8 cellular contexts compared by ENCODE assay signal in the genomic region with DNA sequence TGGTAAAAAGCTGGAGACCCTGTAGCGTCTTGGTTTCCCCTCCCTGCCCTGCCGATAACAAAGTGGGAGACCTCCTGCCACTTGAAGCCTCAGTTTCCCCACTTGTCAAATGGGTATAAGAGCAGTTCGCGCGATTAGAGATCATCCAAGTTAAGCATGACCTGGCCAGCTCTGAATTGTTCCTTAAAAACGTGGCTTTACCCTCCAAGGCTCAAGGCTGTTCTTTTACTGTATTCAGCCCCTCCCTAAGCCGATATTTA. TPM values are rescaled to one million over a fixed set of nuclear protein-coding genes. Genes with fewer than 3 reads are reported as not detected.
DNase-seq lines count a peak whose midpoint lies in the region; ATAC-seq and TF ChIP-seq lines count a peak whose summit lies in the region.

No MANE protein-coding gene starts in this region.

- H3K27ac Mint-ChIP-seq in CD8-positive, alpha-beta memory T cell, result peak overlapping the region; percentile 85 to 96 (median 94)
- peak overlapping the region in 8 of 9 donors; percentile 89 to 97 (median 94) for H3K27ac Mint-ChIP-seq in naive thymus-derived CD4-positive, alpha-beta T cell

- H2AFZ ChIP-seq in MM.1S (ENCODE audit: low read length), result peak overlapping the region; percentile 71

- CTCF ChIA-PET in CD8-positive, alpha-beta memory T cell (lab: Charles Lee), result interaction anchor here (0.9 to 4.4 kb wide), 7 partner anchors 11 to 68 kb away, joined by 3 to 25 read pairs (median 5); a partner anchor contains a TSS
- CTCF ChIA-PET in naive thymus-derived CD4-positive, alpha-beta T cell (lab: Charles Lee), result interaction anchor here (0.7 to 3.1 kb wide), 5 partner anchors 10 to 960 kb away, joined by 3 to 13 read pairs (median 3); a partner anchor contains a TSS

- no peaks in the 10 kb centered on the region for H3K9me3 ChIP-seq in CD8-positive, alpha-beta memory T cell (ENCODE audit: low read length)
- H3K9me3 ChIP-seq in MM.1S (replicated peaks; ENCODE audit: insufficient read depth, low read length), result no peaks in the 10 kb centered on the region
- H3K9me3 ChIP-seq in naive thymus-derived CD4-positive, alpha-beta T cell (ENCODE audit: control insufficient read depth in 2 of 3, low read length in 3 of 3), result no peaks in the 10 kb centered on the region

- no peak for ATAC-seq in naive thymus-derived CD4-positive, alpha-beta T cell
- no peak for ATAC-seq in HG02571 (IDR thresholded peaks at IDR 0.05; ENCODE audit: unreplicated experiment)
- ATAC-seq in HG02884 (IDR thresholded peaks at IDR 0.05; ENCODE audit: unreplicated experiment), result no peak

- peak overlapping the region; percentile 60 for H3K27ac ChIP-seq in CD8-positive, alpha-beta memory T cell (ENCODE audit: low read depth, low read length)
- peak overlapping the region; percentile 61 for H3K27ac ChIP-seq in MM.1S (ENCODE audit: low read length)
- H3K27ac ChIP-seq in naive thymus-derived CD4-positive, alpha-beta T cell (ENCODE audit: low read depth, low read length), result peak overlapping the region; percentile 85

- H3K4me2 ChIP-seq in MM.1S (ENCODE audit: low read depth, low read length), result peak overlapping the region; percentile 91

- peaks cover 0 to 29% (median 3%) of the 10 kb centered on the region in 3 donors for H3K36me3 Mint-ChIP-seq in CD8-positive, alpha-beta memory T cell
- peaks cover 0 to 16% (median 0%) of the 10 kb centered on the region in 5 donors for H3K36me3 Mint-ChIP-seq in naive thymus-derived CD4-positive, alpha-beta T cell

- TF ChIP-seq CTCF in MM.1S (IDR thresholded peaks at IDR 0.05; ENCODE audit: low read length), result no peak
- TF ChIP-seq CTCF in cardiac fibroblast (IDR thresholded peaks at IDR 0.05; ENCODE audit: low read depth, low read length), result no peak
- TF ChIP-seq CTCF in GM10266 (IDR thresholded peaks at IDR 0.05; ENCODE audit: control insufficient read depth, insufficient read depth, low read depth, missing control alignments), result no peak

- no peaks in the 10 kb centered on the region for H3K27me3 ChIP-seq in CD8-positive, alpha-beta memory T cell (ENCODE audit: insufficient read depth, low read length, poor library complexity, severe bottlenecking)
- H3K27me3 ChIP-seq in MM.1S (replicated peaks; ENCODE audit: insufficient read depth, low read length), result no peaks in the 10 kb centered on the region
- no peaks in the 10 kb centered on the region for H3K27me3 ChIP-seq in naive thymus-derived CD4-positive, alpha-beta T cell (ENCODE audit: control insufficient read depth in 2 of 2, insufficient read depth in 2 of 2, low read length in 2 of 2)

- H3K27me3 Mint-ChIP-seq in CD8-positive, alpha-beta memory T cell, result peaks cover 0 to 4% of the 10 kb centered on the region in 2 donors
- H3K27me3 Mint-ChIP-seq in naive thymus-derived CD4-positive, alpha-beta T cell, result peaks cover 0 to 2% (median 0%) of the 10 kb centered on the region in 5 donors

- no peak for DNase-seq in CD8-positive, alpha-beta memory T cell
- peak; percentile 21 for DNase-seq in MM.1S
- DNase-seq in cardiac fibroblast (ENCODE audit: low read depth in 2 of 2), result peak in 1 of 2 donors; percentile 35
- no peak for DNase-seq in naive thymus-derived CD4-positive, alpha-beta T cell
- DNase-seq in NCI-H2227 (lab: John Stamatoyannopoulos, UW; ENCODE audit: unreplicated experiment), result no peak
- no peak for DNase-seq in GM10266 (ENCODE audit: extremely low spot score)

- H3K79me2 ChIP-seq in MM.1S (ENCODE audit: low read length), result peaks cover 50% of the 10 kb centered on the region

- H3K4me3 ChIP-seq in CD8-positive, alpha-beta memory T cell (ENCODE audit: low read length), result peak overlapping the region; percentile 98
- peak overlapping the region; percentile 84 for H3K4me3 ChIP-seq in MM.1S (ENCODE audit: low read length)
- peak overlapping the region; percentile 69 to 78 for H3K4me3 ChIP-seq in cardiac fibroblast (replicated peaks in 1 of 2; ENCODE audit: low read depth in 2 of 2, low read length in 2 of 2)
- H3K4me3 ChIP-seq in naive thymus-derived CD4-positive, alpha-beta T cell (ENCODE audit: low read length), result peak overlapping the region; percentile 91

- peak overlapping the region; percentile 90 to 95 (median 94) for H3K4me3 Mint-ChIP-seq in CD8-positive, alpha-beta memory T cell
- peak overlapping the region; percentile 86 to 96 (median 93) for H3K4me3 Mint-ChIP-seq in naive thymus-derived CD4-positive, alpha-beta T cell

- intact Hi-C loops in naive thymus-derived CD4-positive, alpha-beta T cell (cut with micrococcal nuclease), result loop anchor here (2.0 to 5.0 kb wide), 6 partner anchors 41 to 214 kb away; a partner anchor contains a TSS

- peaks cover 17% of the 10 kb centered on the region for H3F3A ChIP-seq in MM.1S (ENCODE audit: insufficient read depth, low read length)

- H3K9me2 ChIP-seq in MM.1S (replicated peaks; ENCODE audit: insufficient read depth, low read length), result no peaks in the 10 kb centered on the region

- H3K4me1 Mint-ChIP-seq in CD8-positive, alpha-beta memory T cell, result peaks cover 35 to 46% (median 38%) of the 10 kb centered on the region in 3 donors
- H3K4me1 Mint-ChIP-seq in naive thymus-derived CD4-positive, alpha-beta T cell, result peaks cover 20 to 43% (median 37%) of the 10 kb centered on the region in 7 donors

- peak overlapping the region; percentile 84 for H3K9ac ChIP-seq in MM.1S (ENCODE audit: low read length)

- H3K9me3 Mint-ChIP-seq in CD8-positive, alpha-beta memory T cell, result no peaks in the 10 kb centered on the region
- H3K9me3 Mint-ChIP-seq in naive thymus-derived CD4-positive, alpha-beta T cell, result peaks cover 0 to 1% (median 0%) of the 10 kb centered on the region in 11 donors

- no peaks in the 10 kb centered on the region for H4K20me1 ChIP-seq in MM.1S (ENCODE audit: insufficient read depth, low read length)

- peaks cover 17% of the 10 kb centered on the region for H3K4me1 ChIP-seq in CD8-positive, alpha-beta memory T cell (ENCODE audit: insufficient read depth, low read length)
- H3K4me1 ChIP-seq in MM.1S (ENCODE audit: low read length), result peaks cover 3% of the 10 kb centered on the region; the same call in 1 of the 2 replicates
- H3K4me1 ChIP-seq in naive thymus-derived CD4-positive, alpha-beta T cell (ENCODE audit: control insufficient read depth in 2 of 2, insufficient read depth in 2 of 2, low read length in 2 of 2), result peaks cover 11 to 16% of the 10 kb centered on the region in 2 donors

- H3K36me3 ChIP-seq in CD8-positive, alpha-beta memory T cell (ENCODE audit: insufficient read depth, low read length), result peaks cover 7% of the 10 kb centered on the region
- peaks cover 5% of the 10 kb centered on the region; the same call in 1 of the 2 replicates for H3K36me3 ChIP-seq in MM.1S (replicated peaks; ENCODE audit: insufficient read depth, low read length)
- peaks cover 0 to 17% (median 3%) of the 10 kb centered on the region in 3 experiments for H3K36me3 ChIP-seq in naive thymus-derived CD4-positive, alpha-beta T cell (ENCODE audit: control insufficient read depth in 2 of 3, insufficient read depth in 3 of 3, low read length in 3 of 3)

- POLR2A ChIA-PET in CD8-positive, alpha-beta memory T cell (lab: Charles Lee), result interaction anchor here (0.6 to 4.0 kb wide), 7 partner anchors 8 to 431 kb away, joined by 3 to 38 read pairs (median 4); a partner anchor contains a TSS
- POLR2A ChIA-PET in naive thymus-derived CD4-positive, alpha-beta T cell (lab: Charles Lee), result interaction anchor here (0.6 to 6.0 kb wide), 12 partner anchors 9 to 216 kb away, joined by 3 to 129 read pairs (median 4); a partner anchor contains a TSS

RNA-seq across cellular contexts. Expression of a gene that starts 0.4 kb away (rescaled TPM):
- 100 to 1,000 TPM; 148 TPM for total RNA-seq in CD8-positive, alpha-beta memory T cell
- polyA plus RNA-seq in CD8-positive, alpha-beta memory T cell, result 3.4 TPM
- 10 to 100 TPM; 53.5 to 78.7 (median 62.5) TPM for total RNA-seq in naive thymus-derived CD4-positive, alpha-beta T cell
- 1 to 10 TPM; 2.0 to 3.8 TPM for polyA plus RNA-seq in naive thymus-derived CD4-positive, alpha-beta T cell

RNA-seq across cellular contexts. Expression of a gene that starts 11.2 kb away (rescaled TPM):
- total RNA-seq in CD8-positive, alpha-beta memory T cell, result 100 to 1,000 TPM; 243 to 247 TPM
- polyA plus RNA-seq in CD8-positive, alpha-beta memory T cell, result 248 TPM
- 100 to 1,000 TPM; 175 to 225 (median 192) TPM for total RNA-seq in naive thymus-derived CD4-positive, alpha-beta T cell
- 100 to 1,000 TPM; 177 to 216 TPM for polyA plus RNA-seq in naive thymus-derived CD4-positive, alpha-beta T cell

RNA-seq across cellular contexts. Expression of a gene that starts 14.0 kb away (rescaled TPM):
- total RNA-seq in CD8-positive, alpha-beta memory T cell, result 100 to 1,000 TPM in 1 of 2 experiments, 10 to 100 TPM in 1; 96.9 to 101 TPM
- polyA plus RNA-seq in CD8-positive, alpha-beta memory T cell, result 72.5 TPM
- 10 to 100 TPM; 22.6 to 60.3 (median 27.0) TPM for total RNA-seq in naive thymus-derived CD4-positive, alpha-beta T cell
- polyA plus RNA-seq in naive thymus-derived CD4-positive, alpha-beta T cell, result 10 to 100 TPM; 47.1 to 50.4 TPM

RNA-seq across cellular contexts. Expression of a gene that starts 26.9 kb away (rescaled TPM):
- 1 to 10 TPM; 7.9 to 8.1 TPM for total RNA-seq in CD8-positive, alpha-beta memory T cell
- 5.9 TPM for polyA plus RNA-seq in CD8-positive, alpha-beta memory T cell
- total RNA-seq in naive thymus-derived CD4-positive, alpha-beta T cell, result 1 to 10 TPM; 2.5 to 8.6 (median 4.3) TPM
- polyA plus RNA-seq in naive thymus-derived CD4-positive, alpha-beta T cell, result 1 to 10 TPM; 4.9 to 8.5 TPM

RNA-seq across cellular contexts. Expression of a gene that starts 28.3 kb away (rescaled TPM):
- total RNA-seq in CD8-positive, alpha-beta memory T cell, result not detected
- polyA plus RNA-seq in CD8-positive, alpha-beta memory T cell, result not detected
- total RNA-seq in naive thymus-derived CD4-positive, alpha-beta T cell, result not detected
- not detected for polyA plus RNA-seq in naive thymus-derived CD4-positive, alpha-beta T cell
